In genomic region chr17:39664581-39665561, GRCh38 we compare ENCODE assay signal across 13 cellular contexts. TPM values are rescaled to one million over a fixed set of nuclear protein-coding genes. Genes with fewer than 3 reads are reported as not detected.
DNase-seq lines count a peak whose midpoint lies in the region; ATAC-seq and TF ChIP-seq lines count a peak whose summit lies in the region.
"Had no signal": no experiment of that assay in that cellular context is flagged by ENCODE, and none has a peak within 500 bp of the region (broad histone marks: within the 10 kb centered on the region; RNA-seq: fewer than 3 reads in every experiment).

TSS of gene TCAP (plus strand) at chr17:39665349. CDS start at chr17:39665360, 11 bp downstream.

- no peak within 1 kb of the TSS for H2BK5ac ChIP-seq in mesenchymal stem cell (ENCODE audit: low read depth, low read length, poor library complexity, severe bottlenecking)

- H3K4me1 Mint-ChIP-seq in activated CD4-positive, alpha-beta T cell treated with anti-CD3 and anti-CD28 coated beads, Interleukin-2, amount 10 ng/mL, durations not matched to agents 7 days and 5 days = peaks cover 6% of the 10 kb centered on the region

- no peak within 1 kb of the TSS for H2BK15ac ChIP-seq in mesenchymal stem cell (ENCODE audit: low read depth, poor library complexity, severe bottlenecking)

- peaks cover 8% of the 10 kb centered on the region for H3K36me3 Mint-ChIP-seq in activated CD4-positive, alpha-beta T cell treated with anti-CD3 and anti-CD28 coated beads, Interleukin-2, amount 10 ng/mL, durations not matched to agents 7 days and 5 days (ENCODE audit: low read depth)

- H3K4me2 ChIP-seq in mesenchymal stem cell (ENCODE audit: low read length, poor library complexity, severe bottlenecking) = peak within 1 kb of the TSS; percentile 2

- H4K8ac ChIP-seq in mesenchymal stem cell (ENCODE audit: low read length) = peak within 1 kb of the TSS; percentile 56

- peaks cover 3% of the 10 kb centered on the region for H3K79me1 ChIP-seq in mesenchymal stem cell (replicated peaks; ENCODE audit: low read length, poor library complexity, severe bottlenecking)

- peaks cover 28 to 33% of the 10 kb centered on the region in 2 experiments for H3K36me3 ChIP-seq in mesenchymal stem cell (ENCODE audit: control insufficient read depth in 1 of 2, insufficient read depth in 2 of 2, low read depth in 1 of 2, low read length in 2 of 2)
- H3K36me3 ChIP-seq in upper lobe of left lung = peaks cover 5 to 30% (median 21%) of the 10 kb centered on the region in 4 donors

- peak within 1 kb of the TSS; percentile 19 for H3K27ac Mint-ChIP-seq in activated CD4-positive, alpha-beta T cell treated with anti-CD3 and anti-CD28 coated beads, Interleukin-2, amount 10 ng/mL, durations not matched to agents 7 days and 5 days
- H3K27ac Mint-ChIP-seq: activated CD8-positive, alpha-beta memory T cell treated with anti-CD3 and anti-CD28 coated beads, Interleukin-2, amount 10 ng/mL, durations not matched to agents 7 days and 5 days had no signal

- H3K18ac ChIP-seq in mesenchymal stem cell (ENCODE audit: low read depth in 1 of 2, low read length in 2 of 2) = no peak within 1 kb of the TSS

- no peak within 1 kb of the TSS for H3K23ac ChIP-seq in mesenchymal stem cell (ENCODE audit: low read length in 2 of 2)

- POLR2A ChIA-PET in activated CD4-positive, alpha-beta T cell treated with anti-CD3 and anti-CD28 coated beads, Interleukin-2, amount 10 ng/mL, durations not matched to agents 7 days and 5 days (lab: Charles Lee) = no interaction called here

- no peak within 1 kb of the TSS for H2BK12ac ChIP-seq in mesenchymal stem cell (ENCODE audit: low read length in 2 of 2)

- H3K4me3 Mint-ChIP-seq in activated CD4-positive, alpha-beta T cell treated with anti-CD3 and anti-CD28 coated beads, Interleukin-2, amount 10 ng/mL, durations not matched to agents 7 days and 5 days = no peak within 1 kb of the TSS
- H3K4me3 Mint-ChIP-seq: activated CD8-positive, alpha-beta memory T cell treated with anti-CD3 and anti-CD28 coated beads, Interleukin-2, amount 10 ng/mL, durations not matched to agents 7 days and 5 days had no signal

- H4K91ac ChIP-seq in mesenchymal stem cell (ENCODE audit: low read length) = peak within 1 kb of the TSS; percentile 27

- no peak within 1 kb of the TSS for H3K4ac ChIP-seq in mesenchymal stem cell (ENCODE audit: low read depth in 1 of 2, low read length in 2 of 2)

- no peaks in the 10 kb centered on the region for H3K9me3 ChIP-seq in mesenchymal stem cell (ENCODE audit: control insufficient read depth, low read length)
- H3K9me3 ChIP-seq in upper lobe of left lung = no peaks in the 10 kb centered on the region

- DNase-seq in activated CD4-positive, alpha-beta T cell treated with anti-CD3 and anti-CD28 coated beads, Interleukin-2, amount 10 ng/mL, durations not matched to agents 7 days and 5 days = no peak
- DNase-seq in activated CD4-positive, alpha-beta T cell treated with anti-CD3 and anti-CD28 coated beads, Interleukin-2, amount 50 U/mL, for 48 hours = no peak
- DNase-seq in coronary artery (ENCODE audit: low spot score) (no peak), mesenchymal stem cell (no peak), upper lobe of left lung (no peak)
- DNase-seq in stimulated activated CD4-positive, alpha-beta T cell treated with anti-CD3 and anti-CD28 coated beads, Interleukin-2, amount 100 ng/mL, for 24 hours = no peak
- DNase-seq in activated naive CD4-positive, alpha-beta T cell treated with anti-CD3 and anti-CD28 coated beads, Interleukin-2, amount 50 U/mL, for 16 hours = no peak
- DNase-seq: activated CD8-positive, alpha-beta memory T cell treated with anti-CD3 and anti-CD28 coated beads, Interleukin-2, amount 10 ng/mL, durations not matched to agents 7 days and 5 days; GF-D8; NCI-H1436 treated with DMSO at 0.1 percent for 48 hours; NK-92 treated with Interleukin-12 subunit alpha and Interleukin-12 subunit beta, amount 100 ng/mL, for 24 hours; stimulated activated naive CD4-positive, alpha-beta T cell treated with Interleukin-2 at 50 U/mL for 16 hours had no signal

- peaks cover 5 to 48% of the 10 kb centered on the region in 2 experiments for H3K27me3 ChIP-seq in mesenchymal stem cell (ENCODE audit: control insufficient read depth in 1 of 2, insufficient read depth in 1 of 2, low read length in 2 of 2)
- H3K27me3 ChIP-seq in upper lobe of left lung = peaks cover 0 to 24% (median 11%) of the 10 kb centered on the region in 4 donors

- H3K14ac ChIP-seq in mesenchymal stem cell (ENCODE audit: low read length in 2 of 2) = peak within 1 kb of the TSS in 1 of 2 experiments; percentile 47

- H3K27ac ChIP-seq in coronary artery (peak within 1 kb of the TSS; percentile 66 to 82), mesenchymal stem cell (ENCODE audit: low read length, poor library complexity, severe bottlenecking) (peak within 1 kb of the TSS; percentile 19), upper lobe of left lung (peak within 1 kb of the TSS; percentile 67 to 91 (median 88))

- no peak for TF ChIP-seq EP300 in upper lobe of left lung (IDR thresholded peaks at IDR 0.05)

- no peak within 1 kb of the TSS for H2BK120ac ChIP-seq in mesenchymal stem cell (ENCODE audit: low read depth, low read length)

- no peak within 1 kb of the TSS for H2AFZ ChIP-seq in mesenchymal stem cell (ENCODE audit: low read depth, low read length)

- no peak within 1 kb of the TSS for H3K9ac ChIP-seq in mesenchymal stem cell (ENCODE audit: low read length)

- H3K4me1 ChIP-seq in mesenchymal stem cell (ENCODE audit: control insufficient read depth, insufficient read depth, low read depth, low read length) (peaks cover 87% of the 10 kb centered on the region), upper lobe of left lung (peaks cover 88 to 92% (median 89%) of the 10 kb centered on the region in 4 donors)

- no peak for TF ChIP-seq POLR2A in upper lobe of left lung (IDR thresholded peaks at IDR 0.05)

- TF ChIP-seq CTCF in coronary artery (IDR thresholded peaks at IDR 0.05) (no peak), upper lobe of left lung (IDR thresholded peaks at IDR 0.05) (no peak)

- H3K27me3 Mint-ChIP-seq in activated CD4-positive, alpha-beta T cell treated with anti-CD3 and anti-CD28 coated beads, Interleukin-2, amount 10 ng/mL, durations not matched to agents 7 days and 5 days = peaks cover 24% of the 10 kb centered on the region

- H2AK5ac ChIP-seq in mesenchymal stem cell (ENCODE audit: low read length, severe bottlenecking) = peak within 1 kb of the TSS; percentile 86

- CTCF ChIA-PET in activated CD4-positive, alpha-beta T cell treated with anti-CD3 and anti-CD28 coated beads, Interleukin-2, amount 10 ng/mL, durations not matched to agents 7 days and 5 days (lab: Charles Lee) = interaction anchor here (0.5 to 3.0 kb wide), 4 partner anchors 10 to 72 kb away, joined by 3 to 22 read pairs (median 6); no protein-coding TSS in a partner anchor

- ATAC-seq in upper lobe of left lung (ENCODE audit: low FRiP score in 2 of 2) = no peak
- ATAC-seq in HG03039 (IDR thresholded peaks at IDR 0.05; ENCODE audit: unreplicated experiment) = no peak
- ATAC-seq: activated CD8-positive, alpha-beta memory T cell treated with anti-CD3 and anti-CD28 coated beads, Interleukin-2, amount 10 ng/mL, durations not matched to agents 7 days and 5 days had no signal

- H3K4me3 ChIP-seq in coronary artery (peak within 1 kb of the TSS; percentile 70), mesenchymal stem cell (ENCODE audit: insufficient read depth in 1 of 2, low read depth in 1 of 2, low read length in 2 of 2) (no peak within 1 kb of the TSS), upper lobe of left lung (no peak within 1 kb of the TSS)

- WGBS in mesenchymal stem cell = 59% methylated on average over 15 of the region's 15 CpGs
- 55 to 57% methylated on average over 10 to 15 of the region's 15 CpGs for WGBS in upper lobe of left lung, 2 donors

- no peaks in the 10 kb centered on the region for H3K9me3 Mint-ChIP-seq in activated CD4-positive, alpha-beta T cell treated with anti-CD3 and anti-CD28 coated beads, Interleukin-2, amount 10 ng/mL, durations not matched to agents 7 days and 5 days

RNA-seq across cellular contexts. Expression of gene TCAP, which starts in this region (rescaled TPM):
- total RNA-seq in activated CD4-positive, alpha-beta T cell treated with anti-CD3 and anti-CD28 coated beads, Interleukin-2, amount 10 ng/mL, durations not matched to agents 7 days and 5 days = 1 to 10 TPM; 2.0 to 2.1 TPM
- polyA plus RNA-seq in mesenchymal stem cell (2013, experiment 1 of 2) = 0.12 TPM
- polyA plus RNA-seq in mesenchymal stem cell (2013, experiment 2 of 2) = 0.05 TPM
- total RNA-seq in upper lobe of left lung = 1 to 10 TPM in 5 of 6 donors, under 1 TPM in 1; 0.39 to 4.2 (median 2.5) TPM

Comparison
In these comparisons a context has a peak if more than half of its experiments do, and no peak if none do; other contexts are left out.
1. H3K27ac ChIP-seq: peak in every context shown above with its lines; median percentile 88 in upper lobe of left lung; 74 in coronary artery; 19 in mesenchymal stem cell.